Comparison of ENCODE assay signal across 19 cellular contexts in genomic region chr17:81563861-81564586, GRCh38. TPM values are rescaled to one million over a fixed set of nuclear protein-coding genes. Genes with fewer than 3 reads are reported as not detected.
DNase-seq lines count a peak whose midpoint lies in the region; ATAC-seq, FAIRE-seq and TF ChIP-seq lines count a peak whose summit lies in the region.
"Had no signal": no experiment of that assay in that cellular context is flagged by ENCODE, and none has a peak within 500 bp of the region (broad histone marks: within the 10 kb centered on the region; RNA-seq: fewer than 3 reads in every experiment).

No MANE protein-coding gene starts in this region.

- no TSS peak for BruUV-seq in Panc1 (replicated peaks; lab: Mats Ljungman, UMichigan)

- peak; percentile 46 for DNase-seq in GF-D8 (lab: John Stamatoyannopoulos, UW)
- no peak for DNase-seq in Panc1 (ENCODE audit: low read depth, low spot score)
- peak; percentile 69 for DNase-seq in epithelial cell of esophagus (ENCODE audit: low read depth)
- DNase-seq in SHP77 (lab: John Stamatoyannopoulos, UW), result no peak
- no peak for DNase-seq in frontal cortex (ENCODE audit: low spot score in 2 of 2)
- DNase-seq: activated CD4-positive, CD25-positive, alpha-beta regulatory T cell; activated CD8-positive, alpha-beta memory T cell treated with anti-CD3 and anti-CD28 coated beads, Interleukin-2, amount 10 ng/mL, durations not matched to agents 7 days and 5 days; effector CD8-positive, alpha-beta T cell; immature natural killer cell; NCI-H1436; NCI-H345; nucleus accumbens; PC-3; T-cell had no signal

- POLR2A ChIA-PET in Panc1 (lab: Charles Lee), result interaction anchor here (0.6 to 0.8 kb wide), 3 partner anchors 12 to 680 kb away, joined by 5 to 6 read pairs (median 5); partner anchors contain the start of gene FAAP100

- TF ChIP-seq CTCF in Panc1 (IDR thresholded peaks at IDR 0.05) (no peak), epithelial cell of esophagus (IDR thresholded peaks at IDR 0.05; ENCODE audit: insufficient read depth, low read depth, low read length, missing control alignments) (no peak), neutrophil (IDR thresholded peaks at IDR 0.05) (no peak)

- intact Hi-C loops in Panc1 (cut with micrococcal nuclease; ENCODE audit: unreplicated experiment), result no loop called here

- H3K4me3 ChIP-seq in Panc1 (ENCODE audit: low read depth in 2 of 2, low read length in 2 of 2) (no peak overlapping the region), epithelial cell of esophagus (ENCODE audit: low read length) (no peak overlapping the region), neutrophil (ENCODE audit: low read depth in 1 of 2, low read length in 1 of 2) (no peak overlapping the region)
- H3K4me3 ChIP-seq: breast epithelium had no signal

- peaks cover 16% of the 10 kb centered on the region for H3K36me3 ChIP-seq in Panc1 (ENCODE audit: control insufficient read depth, insufficient read depth, low read length)
- H3K36me3 ChIP-seq in neutrophil, result peaks cover 68% of the 10 kb centered on the region
- H3K36me3 ChIP-seq: breast epithelium had no signal

- H3K27ac ChIP-seq in Panc1 (ENCODE audit: low read length) (peak overlapping the region; percentile 100), neutrophil (peak overlapping the region; percentile 35)

- H3K4me1 ChIP-seq in Panc1 (ENCODE audit: control insufficient read depth, insufficient read depth, low read length) (peaks cover 93% of the 10 kb centered on the region), neutrophil (ENCODE audit: control insufficient read depth in 1 of 2, insufficient read depth in 1 of 2, low read depth in 1 of 2, low read length in 1 of 2) (peaks cover 28% of the 10 kb centered on the region in 2 experiments)

- no peak for FAIRE-seq in frontal cortex (lab: Jason Lieb, UNC)

- CTCF ChIA-PET in Panc1 (lab: Charles Lee), result no interaction called here

- in situ Hi-C loops in Panc1 (cut with HindIII; ENCODE audit: low pct_unique_long_range_greater_than_20kb, low sequenced_read_pairs), result no loop called here

- ATAC-seq in Panc1, result no peak
- ATAC-seq in HG03095 (IDR thresholded peaks at IDR 0.05; ENCODE audit: unreplicated experiment), result no peak
- no peak for ATAC-seq in HG03139 (IDR thresholded peaks at IDR 0.05; ENCODE audit: unreplicated experiment)
- ATAC-seq: activated CD8-positive, alpha-beta memory T cell treated with anti-CD3 and anti-CD28 coated beads, Interleukin-2, amount 10 ng/mL, durations not matched to agents 7 days and 5 days; PC-3; stimulated activated memory B cell treated with anti-CD40 and anti-IgM and Interleukin-4, amounts not matched to agents 10 μg/mL and 1 μg/mL and 100 μg/mL, for 72 hours; T-cell had no signal

- H3K9me3 ChIP-seq in Panc1 (ENCODE audit: control insufficient read depth, insufficient read depth, low read depth, low read length) (no peaks in the 10 kb centered on the region), neutrophil (no peaks in the 10 kb centered on the region)
- H3K9me3 ChIP-seq: breast epithelium had no signal

- no peaks in the 10 kb centered on the region for H3K27me3 ChIP-seq in Panc1 (ENCODE audit: control insufficient read depth, insufficient read depth, low read length)
- H3K27me3 ChIP-seq in neutrophil, result no peaks in the 10 kb centered on the region
- H3K27me3 ChIP-seq: breast epithelium had no signal

RNA-seq across cellular contexts. Expression of gene FAAP100, which starts 11.9 kb away (rescaled TPM):
- total RNA-seq in Panc1 (2021; ENCODE audit: unreplicated experiment), result 265 TPM
- 232 TPM for polyA plus RNA-seq in Panc1 (2012; ENCODE audit: insufficient read length)
- total RNA-seq in frontal cortex, result 21.6 TPM

RNA-seq across cellular contexts. Expression of gene FSCN2, which starts 35.8 kb away (rescaled TPM):
- total RNA-seq in Panc1 (2021; ENCODE audit: unreplicated experiment) (1.2 TPM), frontal cortex (4.9 TPM)
- polyA plus RNA-seq in Panc1 (2012; ENCODE audit: insufficient read length), result 9.6 TPM

RNA-seq across cellular contexts. Expression of gene ACTG1, which starts 51.4 kb away (rescaled TPM):
- total RNA-seq in Panc1 (2021; ENCODE audit: unreplicated experiment), result 4,502 TPM
- polyA plus RNA-seq in Panc1 (2012; ENCODE audit: insufficient read length), result 6,760 TPM
- total RNA-seq in frontal cortex, result 5,358 TPM

Comparison
In these comparisons a context has a peak if more than half of its experiments do, and no peak if none do; other contexts are left out.
1. DNase-seq: peak in GF-D8 (single experiment) and epithelial cell of esophagus (single experiment); none in Panc1 (single experiment), SHP77 (0 of 2) and frontal cortex (0 of 2).
2. RNA of gene FAAP100, which starts 11.9 kb away (total RNA-seq): 265 TPM in Panc1 (single experiment); 21.6 TPM in frontal cortex (single experiment); every median in the first group is over 10 times any median in the second.